Comparison of ENCODE assay signal across 20 cellular contexts in the genomic region with DNA sequence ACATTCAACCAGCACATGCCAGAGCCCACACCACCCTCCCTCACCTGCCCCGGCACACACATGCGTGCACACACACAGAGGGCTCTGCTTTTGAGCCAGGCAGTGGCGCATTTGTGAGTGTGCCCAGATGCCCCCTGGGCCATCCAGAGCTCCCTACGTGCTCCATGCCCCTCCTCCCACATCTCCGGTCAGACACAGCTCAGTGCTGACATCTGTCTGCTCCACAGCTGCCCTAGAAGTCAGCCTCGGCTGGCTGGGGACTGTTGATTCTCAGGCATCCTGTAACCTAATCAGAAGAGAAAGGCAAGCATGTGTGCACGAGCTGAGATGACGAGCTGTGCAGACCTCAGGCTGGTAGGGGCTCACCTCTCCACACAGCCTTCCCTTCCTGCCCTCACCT.
DNase-seq lines count a peak whose midpoint lies in the region; ATAC-seq, FAIRE-seq and TF ChIP-seq lines count a peak whose summit lies in the region.
"Had no signal": no experiment of that assay in that cellular context is flagged by ENCODE, and none has a peak within 500 bp of the region (broad histone marks: within the 10 kb centered on the region; RNA-seq: fewer than 3 reads in every experiment).

No MANE protein-coding gene starts in this region.

- H3K9me3 Mint-ChIP-seq in Calu3 (ENCODE audit: low read depth, unreplicated experiment): no peaks in the 10 kb centered on the region
- H3K9me3 Mint-ChIP-seq: CD8-positive, alpha-beta T cell had no signal

- peaks cover 11% of the 10 kb centered on the region for H3K36me3 Mint-ChIP-seq in Calu3 (ENCODE audit: insufficient read depth, unreplicated experiment)

- DNase-seq in Right ventricle myocardium inferior (ENCODE audit: missing footprints) (no peak), cardiac septum (ENCODE audit: low spot score) (no peak), bronchial epithelial cell (ENCODE audit: low read depth) (no peak), left kidney (ENCODE audit: low read depth, low spot score) (peak; percentile 96), Calu3 (no peak), KG1 (lab: John Stamatoyannopoulos, UW) (no peak), activated gamma-delta T cell treated with Interleukin-2 at 50 U/mL for 16 hours (no peak)
- DNase-seq: activated T-cell treated with anti-CD3 and anti-CD28 coated beads for 4 hours; CD8-positive, alpha-beta T cell; foreskin melanocyte; mesenchymal stem cell; MM.1S; NCI-H2081; SHP77 treated with DMSO at 0.1 percent for 48 hours had no signal

- peak; percentile 27 for ATAC-seq in Right ventricle myocardium inferior
- ATAC-seq in GM19035 (IDR thresholded peaks at IDR 0.05; ENCODE audit: unreplicated experiment): no peak
- ATAC-seq: CD8-positive, alpha-beta T cell had no signal

- peak; percentile 7 for FAIRE-seq in bronchial epithelial cell (lab: Jason Lieb, UNC)
- FAIRE-seq: G401.6, GM12892 had no signal

- no TSS peak for BruUV-seq in Calu3 (replicated peaks; lab: Mats Ljungman, UMichigan)

- peaks cover 7% of the 10 kb centered on the region for H3K4me1 Mint-ChIP-seq in Calu3 (ENCODE audit: low read depth, unreplicated experiment)

- peaks cover 35% of the 10 kb centered on the region for H3K36me3 ChIP-seq in bronchial epithelial cell (ENCODE audit: control insufficient read depth, insufficient read depth, low read length)

- H3K4me3 ChIP-seq in bronchial epithelial cell (ENCODE audit: low read depth, low read length): no peak overlapping the region
- H3K4me3 ChIP-seq: smooth muscle cell, tibial nerve had no signal

- intact Hi-C loops in Right ventricle myocardium inferior (cut with DNase I): no loop called here
- intact Hi-C loops in cardiac septum (cut with DNase I): no loop called here
- intact Hi-C loops in Calu3 (cut with micrococcal nuclease; ENCODE audit: unreplicated experiment): no loop called here

- TF ChIP-seq CTCF in bronchial epithelial cell (IDR thresholded peaks at IDR 0.05; ENCODE audit: insufficient read depth, low read length, severe bottlenecking) (no peak), Calu3 (IDR thresholded peaks at IDR 0.05; ENCODE audit: unreplicated experiment) (no peak)

- H3K27me3 ChIP-seq in bronchial epithelial cell (ENCODE audit: control insufficient read depth, insufficient read depth, low read length): no peaks in the 10 kb centered on the region
- H3K27me3 ChIP-seq: tibial nerve had no signal

- no peak overlapping the region for H3K27ac Mint-ChIP-seq in Calu3 (ENCODE audit: unreplicated experiment)
- H3K27ac Mint-ChIP-seq: activated naive CD8-positive, alpha-beta T cell; CD8-positive, alpha-beta T cell had no signal

- CTCF ChIA-PET in Calu3 (lab: Charles Lee): no interaction called here

- H3K4me3 Mint-ChIP-seq in Calu3 (ENCODE audit: low read depth, unreplicated experiment): no peak overlapping the region
- H3K4me3 Mint-ChIP-seq: activated naive CD8-positive, alpha-beta T cell; CD8-positive, alpha-beta T cell had no signal

- no peaks in the 10 kb centered on the region for H3K27me3 Mint-ChIP-seq in Calu3 (ENCODE audit: unreplicated experiment)
- H3K27me3 Mint-ChIP-seq: activated naive CD8-positive, alpha-beta T cell had no signal
